ENCODE assay signal across 1 cellular context in the genomic region with DNA sequence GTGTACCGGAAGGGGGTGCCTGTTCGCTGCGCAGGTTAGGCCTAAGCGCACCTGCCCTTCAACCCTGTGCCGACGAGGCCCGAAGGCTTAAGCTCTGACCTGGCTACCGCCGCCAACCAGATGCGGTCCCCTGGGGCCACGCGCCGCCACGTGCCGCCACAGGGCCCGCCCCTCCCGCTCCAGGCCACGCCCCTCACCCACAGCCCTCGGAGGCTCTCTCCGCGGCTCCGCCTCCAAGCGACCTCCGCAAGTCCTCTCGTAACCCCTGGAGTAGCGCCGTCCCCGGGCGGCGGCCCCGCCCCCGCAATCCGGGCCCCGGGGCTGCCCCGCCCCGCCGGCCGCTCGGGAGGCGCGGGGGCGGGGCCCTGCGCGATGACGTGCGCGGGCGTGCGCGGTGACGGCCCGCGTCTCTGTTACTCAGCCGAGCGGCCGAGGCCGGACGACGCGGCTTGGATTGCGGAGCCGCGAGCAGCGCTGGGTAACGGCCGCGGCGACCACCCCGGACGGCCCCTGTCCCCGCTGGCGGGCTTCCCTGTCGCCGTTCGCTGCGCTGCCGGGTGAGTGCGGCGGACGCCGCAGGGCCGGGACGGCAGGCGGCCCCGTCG.
TF ChIP-seq lines count a peak whose summit lies in the region.

A gene (plus strand): TSS at position 413 of the 605 bp plus-strand sequence. CDS start 94,984 bp downstream, outside the sequence.

TF ChIP-seq in HepG2, 621 proteins besides CTCF, POLR2A, EP300 and RAD21 (continued from another document and continues in another):
- TF ChIP-seq, protein P1, sequence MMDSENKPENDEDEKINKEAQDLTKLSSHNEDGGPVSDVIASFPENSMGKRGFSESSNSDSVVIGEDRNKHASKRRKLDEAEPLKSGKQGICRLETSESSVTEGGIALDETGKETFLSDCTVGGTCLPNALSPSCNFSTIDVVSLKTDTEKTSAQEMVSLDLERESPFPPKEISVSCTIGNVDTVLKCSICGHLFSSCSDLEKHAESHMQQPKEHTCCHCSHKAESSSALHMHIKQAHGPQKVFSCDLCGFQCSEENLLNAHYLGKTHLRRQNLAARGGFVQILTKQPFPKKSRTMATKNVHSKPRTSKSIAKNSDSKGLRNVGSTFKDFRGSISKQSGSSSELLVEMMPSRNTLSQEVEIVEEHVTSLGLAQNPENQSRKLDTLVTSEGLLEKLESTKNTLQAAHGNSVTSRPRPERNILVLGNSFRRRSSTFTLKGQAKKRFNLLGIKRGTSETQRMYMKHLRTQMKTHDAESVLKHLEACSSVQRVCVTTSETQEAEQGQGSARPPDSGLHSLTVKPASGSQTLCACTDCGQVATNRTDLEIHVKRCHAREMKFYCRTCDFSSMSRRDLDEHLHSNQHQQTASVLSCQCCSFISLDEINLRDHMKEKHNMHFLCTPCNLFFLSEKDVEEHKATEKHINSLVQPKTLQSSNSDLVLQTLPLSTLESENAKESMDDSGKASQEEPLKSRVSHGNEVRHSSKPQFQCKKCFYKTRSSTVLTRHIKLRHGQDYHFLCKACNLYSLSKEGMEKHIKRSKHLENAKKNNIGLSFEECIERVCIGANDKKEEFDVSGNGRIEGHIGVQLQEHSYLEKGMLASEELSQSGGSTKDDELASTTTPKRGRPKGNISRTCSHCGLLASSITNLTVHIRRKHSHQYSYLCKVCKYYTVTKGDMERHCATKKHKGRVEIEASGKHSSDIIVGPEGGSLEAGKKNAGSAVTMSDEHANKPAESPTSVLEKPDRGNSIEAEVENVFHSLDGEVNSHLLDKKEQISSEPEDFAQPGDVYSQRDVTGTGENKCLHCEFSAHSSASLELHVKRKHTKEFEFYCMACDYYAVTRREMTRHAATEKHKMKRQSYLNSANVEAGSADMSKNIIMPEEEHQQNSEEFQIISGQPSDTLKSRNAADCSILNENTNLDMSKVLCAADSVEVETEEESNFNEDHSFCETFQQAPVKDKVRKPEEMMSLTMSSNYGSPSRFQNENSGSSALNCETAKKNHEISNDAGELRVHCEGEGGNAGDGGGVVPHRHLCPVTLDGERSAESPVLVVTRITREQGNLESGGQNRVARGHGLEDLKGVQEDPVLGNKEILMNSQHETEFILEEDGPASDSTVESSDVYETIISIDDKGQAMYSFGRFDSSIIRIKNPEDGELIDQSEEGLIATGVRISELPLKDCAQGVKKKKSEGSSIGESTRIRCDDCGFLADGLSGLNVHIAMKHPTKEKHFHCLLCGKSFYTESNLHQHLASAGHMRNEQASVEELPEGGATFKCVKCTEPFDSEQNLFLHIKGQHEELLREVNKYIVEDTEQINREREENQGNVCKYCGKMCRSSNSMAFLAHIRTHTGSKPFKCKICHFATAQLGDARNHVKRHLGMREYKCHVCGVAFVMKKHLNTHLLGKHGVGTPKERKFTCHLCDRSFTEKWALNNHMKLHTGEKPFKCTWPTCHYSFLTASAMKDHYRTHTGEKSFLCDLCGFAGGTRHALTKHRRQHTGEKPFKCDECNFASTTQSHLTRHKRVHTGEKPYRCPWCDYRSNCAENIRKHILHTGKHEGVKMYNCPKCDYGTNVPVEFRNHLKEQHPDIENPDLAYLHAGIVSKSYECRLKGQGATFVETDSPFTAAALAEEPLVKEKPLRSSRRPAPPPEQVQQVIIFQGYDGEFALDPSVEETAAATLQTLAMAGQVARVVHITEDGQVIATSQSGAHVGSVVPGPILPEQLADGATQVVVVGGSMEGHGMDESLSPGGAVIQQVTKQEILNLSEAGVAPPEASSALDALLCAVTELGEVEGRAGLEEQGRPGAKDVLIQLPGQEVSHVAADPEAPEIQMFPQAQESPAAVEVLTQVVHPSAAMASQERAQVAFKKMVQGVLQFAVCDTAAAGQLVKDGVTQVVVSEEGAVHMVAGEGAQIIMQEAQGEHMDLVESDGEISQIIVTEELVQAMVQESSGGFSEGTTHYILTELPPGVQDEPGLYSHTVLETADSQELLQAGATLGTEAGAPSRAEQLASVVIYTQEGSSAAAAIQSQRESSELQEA (CRISPR knock-in tag; IDR thresholded peaks at IDR 0.05; ENCODE audit: not compliant biosample characterization): peak; percentile 47
- TF ChIP-seq MIER2 (CRISPR knock-in tag; IDR thresholded peaks at IDR 0.05): no peak
- no peak for TF ChIP-seq SOX6 (IDR thresholded peaks at IDR 0.05)
- TF ChIP-seq SOX6 (CRISPR knock-in tag; IDR thresholded peaks at IDR 0.05): peak; percentile 70
- TF ChIP-seq ZNF776 (CRISPR knock-in tag; IDR thresholded peaks at IDR 0.05): peak; percentile 95
- TF ChIP-seq ZNF777 (CRISPR knock-in tag; IDR thresholded peaks at IDR 0.05): peak; percentile 83
- TF ChIP-seq RFX3 (CRISPR knock-in tag; IDR thresholded peaks at IDR 0.05): no peak
- TF ChIP-seq IKZF4 (CRISPR knock-in tag; IDR thresholded peaks at IDR 0.05; ENCODE audit: borderline replicate concordance, low read depth, not compliant biosample characterization): peak; percentile 71
- TF ChIP-seq ZBTB20 (CRISPR knock-in tag; IDR thresholded peaks at IDR 0.05; ENCODE audit: borderline replicate concordance, low read depth): 0 out of 2 replicates have a peak, but pooled peaks have one; percentile 40
- TF ChIP-seq ZNF564 (CRISPR knock-in tag; IDR thresholded peaks at IDR 0.05): peak; percentile 87; the same call in 1 of the 2 replicates
- peak; percentile 85 for TF ChIP-seq ZNF225 (CRISPR knock-in tag; IDR thresholded peaks at IDR 0.05)
- no peak; the same call in 1 of the 2 replicates for TF ChIP-seq ZFP82 (CRISPR knock-in tag; IDR thresholded peaks at IDR 0.05; ENCODE audit: borderline replicate concordance)
- TF ChIP-seq NPAS2 (CRISPR knock-in tag; IDR thresholded peaks at IDR 0.05; ENCODE audit: borderline replicate concordance): no peak
- TF ChIP-seq, protein P2, sequence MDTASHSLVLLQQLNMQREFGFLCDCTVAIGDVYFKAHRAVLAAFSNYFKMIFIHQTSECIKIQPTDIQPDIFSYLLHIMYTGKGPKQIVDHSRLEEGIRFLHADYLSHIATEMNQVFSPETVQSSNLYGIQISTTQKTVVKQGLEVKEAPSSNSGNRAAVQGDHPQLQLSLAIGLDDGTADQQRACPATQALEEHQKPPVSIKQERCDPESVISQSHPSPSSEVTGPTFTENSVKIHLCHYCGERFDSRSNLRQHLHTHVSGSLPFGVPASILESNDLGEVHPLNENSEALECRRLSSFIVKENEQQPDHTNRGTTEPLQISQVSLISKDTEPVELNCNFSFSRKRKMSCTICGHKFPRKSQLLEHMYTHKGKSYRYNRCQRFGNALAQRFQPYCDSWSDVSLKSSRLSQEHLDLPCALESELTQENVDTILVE (CRISPR knock-in tag; IDR thresholded peaks at IDR 0.05): no peak
- no peak for TF ChIP-seq NR2F1 (CRISPR knock-in tag; IDR thresholded peaks at IDR 0.05)
- TF ChIP-seq HNF4G (IDR thresholded peaks at IDR 0.05; ENCODE audit: borderline replicate concordance, low read depth, low read length): no peak
- TF ChIP-seq HNF4G (CRISPR knock-in tag; IDR thresholded peaks at IDR 0.05; ENCODE audit: borderline replicate concordance, low read depth): no peak
- TF ChIP-seq, protein P3, sequence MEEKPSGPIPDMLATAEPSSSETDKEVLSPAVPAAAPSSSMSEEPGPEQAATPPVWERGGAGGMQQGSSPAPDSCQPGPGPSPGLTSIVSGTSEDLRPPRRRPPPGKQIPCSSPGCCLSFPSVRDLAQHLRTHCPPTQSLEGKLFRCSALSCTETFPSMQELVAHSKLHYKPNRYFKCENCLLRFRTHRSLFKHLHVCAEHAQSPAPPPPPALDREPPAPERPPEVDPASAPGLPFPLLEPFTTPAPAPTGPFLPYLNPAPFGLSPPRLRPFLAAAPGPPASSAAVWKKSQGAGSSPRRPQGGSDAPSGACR (CRISPR knock-in tag; IDR thresholded peaks at IDR 0.05): peak; percentile 71; the same call in 1 of the 2 replicates
- TF ChIP-seq, protein P4, sequence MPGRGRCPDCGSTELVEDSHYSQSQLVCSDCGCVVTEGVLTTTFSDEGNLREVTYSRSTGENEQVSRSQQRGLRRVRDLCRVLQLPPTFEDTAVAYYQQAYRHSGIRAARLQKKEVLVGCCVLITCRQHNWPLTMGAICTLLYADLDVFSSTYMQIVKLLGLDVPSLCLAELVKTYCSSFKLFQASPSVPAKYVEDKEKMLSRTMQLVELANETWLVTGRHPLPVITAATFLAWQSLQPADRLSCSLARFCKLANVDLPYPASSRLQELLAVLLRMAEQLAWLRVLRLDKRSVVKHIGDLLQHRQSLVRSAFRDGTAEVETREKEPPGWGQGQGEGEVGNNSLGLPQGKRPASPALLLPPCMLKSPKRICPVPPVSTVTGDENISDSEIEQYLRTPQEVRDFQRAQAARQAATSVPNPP (CRISPR knock-in tag; IDR thresholded peaks at IDR 0.05): no peak; the same call in 1 of the 2 replicates
- peak; percentile 93 for TF ChIP-seq ZNF607 (CRISPR knock-in tag; IDR thresholded peaks at IDR 0.05; ENCODE audit: borderline replicate concordance)
- peak; percentile 97; the same call in 1 of the 2 replicates for TF ChIP-seq ZFP37 (CRISPR knock-in tag; IDR thresholded peaks at IDR 0.05; ENCODE audit: borderline replicate concordance)
- TF ChIP-seq ARNT (IDR thresholded peaks at IDR 0.05): no peak
- TF ChIP-seq SKI (IDR thresholded peaks at IDR 0.05; ENCODE audit: partially characterized antibody): no peak
- no peak for TF ChIP-seq CEBPG (CRISPR knock-in tag; IDR thresholded peaks at IDR 0.05)
- TF ChIP-seq, protein P5, sequence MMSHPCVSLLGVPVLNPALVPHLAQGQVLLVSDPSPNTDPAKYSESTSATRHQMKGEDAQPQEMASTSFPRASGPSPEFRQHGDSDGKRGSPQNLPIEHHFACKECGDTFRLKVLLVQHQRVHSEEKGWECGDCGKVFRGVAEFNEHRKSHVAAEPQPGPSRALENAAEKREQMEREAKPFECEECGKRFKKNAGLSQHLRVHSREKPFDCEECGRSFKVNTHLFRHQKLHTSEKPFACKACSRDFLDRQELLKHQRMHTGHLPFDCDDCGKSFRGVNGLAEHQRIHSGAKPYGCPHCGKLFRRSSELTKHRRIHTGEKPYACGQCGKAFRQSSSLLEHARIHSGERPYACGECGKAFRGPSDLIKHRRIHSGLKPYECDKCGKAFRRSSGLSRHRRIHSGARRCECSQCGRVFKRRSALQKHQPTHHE (CRISPR knock-in tag; IDR thresholded peaks at IDR 0.05; ENCODE audit: borderline replicate concordance): peak; percentile 80
- TF ChIP-seq ZNF652 (CRISPR knock-in tag; IDR thresholded peaks at IDR 0.05; ENCODE audit: borderline replicate concordance, low read depth): no peak
- TF ChIP-seq, protein P6, sequence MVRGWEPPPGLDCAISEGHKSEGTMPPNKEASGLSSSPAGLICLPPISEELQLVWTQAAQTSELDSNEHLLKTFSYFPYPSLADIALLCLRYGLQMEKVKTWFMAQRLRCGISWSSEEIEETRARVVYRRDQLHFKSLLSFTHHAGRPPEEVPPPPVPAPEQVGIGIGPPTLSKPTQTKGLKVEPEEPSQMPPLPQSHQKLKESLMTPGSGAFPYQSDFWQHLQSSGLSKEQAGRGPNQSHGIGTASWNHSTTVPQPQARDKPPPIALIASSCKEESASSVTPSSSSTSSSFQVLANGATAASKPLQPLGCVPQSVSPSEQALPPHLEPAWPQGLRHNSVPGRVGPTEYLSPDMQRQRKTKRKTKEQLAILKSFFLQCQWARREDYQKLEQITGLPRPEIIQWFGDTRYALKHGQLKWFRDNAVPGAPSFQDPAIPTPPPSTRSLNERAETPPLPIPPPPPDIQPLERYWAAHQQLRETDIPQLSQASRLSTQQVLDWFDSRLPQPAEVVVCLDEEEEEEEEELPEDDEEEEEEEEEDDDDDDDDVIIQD (CRISPR knock-in tag; IDR thresholded peaks at IDR 0.05; ENCODE audit: low read depth): no peak
- TF ChIP-seq ZNF570 (CRISPR knock-in tag; IDR thresholded peaks at IDR 0.05; ENCODE audit: borderline replicate concordance): no peak
- TF ChIP-seq MAZ (IDR thresholded peaks at IDR 0.05; ENCODE audit: borderline replicate concordance, low read depth, low read length): peak; percentile 44; the same call in 1 of the 2 replicates
- peak; percentile 74 for TF ChIP-seq MAZ (CRISPR knock-in tag; IDR thresholded peaks at IDR 0.05; ENCODE audit: low read depth)
- TF ChIP-seq, protein P7, sequence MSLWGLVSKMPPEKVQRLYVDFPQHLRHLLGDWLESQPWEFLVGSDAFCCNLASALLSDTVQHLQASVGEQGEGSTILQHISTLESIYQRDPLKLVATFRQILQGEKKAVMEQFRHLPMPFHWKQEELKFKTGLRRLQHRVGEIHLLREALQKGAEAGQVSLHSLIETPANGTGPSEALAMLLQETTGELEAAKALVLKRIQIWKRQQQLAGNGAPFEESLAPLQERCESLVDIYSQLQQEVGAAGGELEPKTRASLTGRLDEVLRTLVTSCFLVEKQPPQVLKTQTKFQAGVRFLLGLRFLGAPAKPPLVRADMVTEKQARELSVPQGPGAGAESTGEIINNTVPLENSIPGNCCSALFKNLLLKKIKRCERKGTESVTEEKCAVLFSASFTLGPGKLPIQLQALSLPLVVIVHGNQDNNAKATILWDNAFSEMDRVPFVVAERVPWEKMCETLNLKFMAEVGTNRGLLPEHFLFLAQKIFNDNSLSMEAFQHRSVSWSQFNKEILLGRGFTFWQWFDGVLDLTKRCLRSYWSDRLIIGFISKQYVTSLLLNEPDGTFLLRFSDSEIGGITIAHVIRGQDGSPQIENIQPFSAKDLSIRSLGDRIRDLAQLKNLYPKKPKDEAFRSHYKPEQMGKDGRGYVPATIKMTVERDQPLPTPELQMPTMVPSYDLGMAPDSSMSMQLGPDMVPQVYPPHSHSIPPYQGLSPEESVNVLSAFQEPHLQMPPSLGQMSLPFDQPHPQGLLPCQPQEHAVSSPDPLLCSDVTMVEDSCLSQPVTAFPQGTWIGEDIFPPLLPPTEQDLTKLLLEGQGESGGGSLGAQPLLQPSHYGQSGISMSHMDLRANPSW (CRISPR knock-in tag; IDR thresholded peaks at IDR 0.05; ENCODE audit: borderline replicate concordance): no peak
- TF ChIP-seq CEBPB (IDR thresholded peaks at IDR 0.05; ENCODE audit: borderline replicate concordance, low read depth, low read length): no peak
- no peak for TF ChIP-seq GFI1 (CRISPR knock-in tag; IDR thresholded peaks at IDR 0.05; ENCODE audit: borderline replicate concordance)
- no peak for TF ChIP-seq NCOA1 (CRISPR knock-in tag; IDR thresholded peaks at IDR 0.05)
- TF ChIP-seq ZNF224 (CRISPR knock-in tag; IDR thresholded peaks at IDR 0.05): no peak
- no peak for TF ChIP-seq ZNF460 (CRISPR knock-in tag; IDR thresholded peaks at IDR 0.05; ENCODE audit: borderline replicate concordance)
- TF ChIP-seq SALL2 (CRISPR knock-in tag; IDR thresholded peaks at IDR 0.05): peak; percentile 83
- peak; percentile 37; the same call in 1 of the 2 replicates for TF ChIP-seq ZNF792 (CRISPR knock-in tag; IDR thresholded peaks at IDR 0.05)
- TF ChIP-seq, protein P8, sequence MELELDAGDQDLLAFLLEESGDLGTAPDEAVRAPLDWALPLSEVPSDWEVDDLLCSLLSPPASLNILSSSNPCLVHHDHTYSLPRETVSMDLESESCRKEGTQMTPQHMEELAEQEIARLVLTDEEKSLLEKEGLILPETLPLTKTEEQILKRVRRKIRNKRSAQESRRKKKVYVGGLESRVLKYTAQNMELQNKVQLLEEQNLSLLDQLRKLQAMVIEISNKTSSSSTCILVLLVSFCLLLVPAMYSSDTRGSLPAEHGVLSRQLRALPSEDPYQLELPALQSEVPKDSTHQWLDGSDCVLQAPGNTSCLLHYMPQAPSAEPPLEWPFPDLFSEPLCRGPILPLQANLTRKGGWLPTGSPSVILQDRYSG (CRISPR knock-in tag; IDR thresholded peaks at IDR 0.05): peak; percentile 68; the same call in 1 of the 2 replicates
- TF ChIP-seq, protein P9, sequence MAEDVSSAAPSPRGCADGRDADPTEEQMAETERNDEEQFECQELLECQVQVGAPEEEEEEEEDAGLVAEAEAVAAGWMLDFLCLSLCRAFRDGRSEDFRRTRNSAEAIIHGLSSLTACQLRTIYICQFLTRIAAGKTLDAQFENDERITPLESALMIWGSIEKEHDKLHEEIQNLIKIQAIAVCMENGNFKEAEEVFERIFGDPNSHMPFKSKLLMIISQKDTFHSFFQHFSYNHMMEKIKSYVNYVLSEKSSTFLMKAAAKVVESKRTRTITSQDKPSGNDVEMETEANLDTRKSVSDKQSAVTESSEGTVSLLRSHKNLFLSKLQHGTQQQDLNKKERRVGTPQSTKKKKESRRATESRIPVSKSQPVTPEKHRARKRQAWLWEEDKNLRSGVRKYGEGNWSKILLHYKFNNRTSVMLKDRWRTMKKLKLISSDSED (CRISPR knock-in tag; IDR thresholded peaks at IDR 0.05): no peak
- peak; percentile 87 for TF ChIP-seq BHLHE40 (IDR thresholded peaks at IDR 0.05; ENCODE audit: low read length)
